21 cellular contexts compared by ENCODE assay signal in genomic region chr4:130333241-130333759, GRCh38.
A peak's percentile ranks its signal among the peaks of the same experiment; 100 is the strongest.
DNase-seq lines count a peak whose midpoint lies in the region; ATAC-seq, FAIRE-seq and TF ChIP-seq lines count a peak whose summit lies in the region.
"Had no signal": no experiment of that assay in that cellular context is flagged by ENCODE, and none has a peak within 500 bp of the region (broad histone marks: within the 10 kb centered on the region; RNA-seq: fewer than 3 reads in every experiment).

No MANE protein-coding gene starts in this region.

- TF ChIP-seq RAD21 in A549 (conservative IDR thresholded peaks at IDR 0.05 in 1 of 2, IDR thresholded peaks at IDR 0.05 in 1 of 2): no peak
- no peak for TF ChIP-seq RAD21 in IMR-90 (IDR thresholded peaks at IDR 0.05; ENCODE audit: low read length)
- no peak for TF ChIP-seq RAD21 in H1 (IDR thresholded peaks at IDR 0.05 in 1 of 2, conservative IDR thresholded peaks at IDR 0.05 in 1 of 2; ENCODE audit: low read depth in 2 of 2, low read length in 2 of 2)
- TF ChIP-seq RAD21 in neural cell (conservative IDR thresholded peaks at IDR 0.05): no peak

- intact Hi-C loops in IMR-90 (cut with micrococcal nuclease): no loop called here

- H4K5ac ChIP-seq in IMR-90 (ENCODE audit: low read depth, low read length): no peak overlapping the region
- H4K5ac ChIP-seq in H1 (ENCODE audit: insufficient read length, low read depth, low read length): no peak overlapping the region

- H2AFZ ChIP-seq in IMR-90 (replicated peaks; ENCODE audit: low read length, poor library complexity) (no peak overlapping the region), H1 (ENCODE audit: low read length) (no peak overlapping the region), neural cell (ENCODE audit: low read depth, low read length) (no peak overlapping the region)
- H2AFZ ChIP-seq: GM23248 had no signal

- no TSS peak for BruUV-seq in IMR-90 (replicated peaks; lab: Mats Ljungman, UMichigan)

- CTCF ChIA-PET in A549 (lab: Yijun Ruan, JAX) (no interaction called here), IMR-90 (lab: Yijun Ruan, JAX) (no interaction called here), H1 (lab: Charles Lee; ENCODE audit: partially characterized antibody) (no interaction called here)

- H3K56ac ChIP-seq in IMR-90 (ENCODE audit: extremely low read depth, insufficient read depth, low read length) (no peak overlapping the region), H1 (replicated peaks; ENCODE audit: insufficient read length, low read depth, low read length) (no peak overlapping the region)

- H3K4me2 ChIP-seq in A549 (no peak overlapping the region), IMR-90 (ENCODE audit: low read depth, low read length) (no peak overlapping the region), H1 (ENCODE audit: insufficient read depth in 1 of 2, low read depth in 2 of 2, low read length in 2 of 2) (no peak overlapping the region), neural cell (ENCODE audit: low read length) (no peak overlapping the region)
- H3K4me2 ChIP-seq: BLaER1 had no signal

- no peak overlapping the region for H2BK5ac ChIP-seq in IMR-90 (ENCODE audit: low read depth, low read length, poor library complexity, severe bottlenecking)
- H2BK5ac ChIP-seq in H1 (ENCODE audit: low read depth, low read length): no peak overlapping the region

- no peak overlapping the region for H4K91ac ChIP-seq in IMR-90 (ENCODE audit: insufficient read depth, low read depth, low read length)
- H4K91ac ChIP-seq in H1 (replicated peaks; ENCODE audit: insufficient read length, low read length): no peak overlapping the region

- H2BK20ac ChIP-seq in IMR-90 (ENCODE audit: low read depth, low read length): no peak overlapping the region
- H2BK20ac ChIP-seq in H1 (ENCODE audit: low read length): no peak overlapping the region

- H3K27ac ChIP-seq in A549 (no peak overlapping the region), IMR-90 (ENCODE audit: insufficient read depth, low read length) (no peak overlapping the region), H1 (ENCODE audit: low read depth, low read length) (no peak overlapping the region), neural cell (ENCODE audit: low read length) (no peak overlapping the region), gastroesophageal sphincter (no peak overlapping the region)
- H3K27ac ChIP-seq: BLaER1, C4-2B, GM23248 had no signal

- no peaks in the 10 kb centered on the region for H3K9me1 ChIP-seq in IMR-90 (ENCODE audit: insufficient read depth, low read length)

- no peaks in the 10 kb centered on the region for H3K9me2 ChIP-seq in neural cell (ENCODE audit: insufficient read depth, low read length)

- WGBS in A549 (ENCODE audit: missing lambda C conversion rate): 35% methylated on average over 4 of the region's 4 CpGs
- 83% methylated on average over 2 of the region's 4 CpGs; no CpG with 5 or more reads in 1 of the 2 experiments for WGBS in IMR-90 (ENCODE audit: extremely low coverage in 2 of 2, insufficient read length in 1 of 2), 2 experiments
- WGBS in H1 (ENCODE audit: extremely low coverage in 1 of 2, insufficient coverage in 1 of 2, insufficient read length in 1 of 2, insufficient replicate concordance in 2 of 2, low coverage in 1 of 2, low lambda C conversion rate in 2 of 2, missing lambda C conversion rate in 1 of 2), 2 experiments: 52% methylated on average over 4 of the region's 4 CpGs; no CpG with 5 or more reads in 1 of the 2 experiments
- WGBS in gastroesophageal sphincter (ENCODE audit: low coverage in 1 of 2), 2 donors: 73 to 79% methylated on average over 4 of the region's 4 CpGs

- FAIRE-seq in A549 (lab: Jason Lieb, UNC) (no peak), H1 (lab: Jason Lieb, UNC) (no peak)
- FAIRE-seq: G401.6, GM12892, H54 had no signal

- H3K4ac ChIP-seq in IMR-90 (ENCODE audit: low read depth, low read length): no peak overlapping the region
- no peak overlapping the region for H3K4ac ChIP-seq in H1 (replicated peaks; ENCODE audit: insufficient read length, low read depth, low read length)

- no peaks in the 10 kb centered on the region for H3K4me1 ChIP-seq in A549
- no peaks in the 10 kb centered on the region for H3K4me1 ChIP-seq in IMR-90 (ENCODE audit: control insufficient read depth, insufficient read depth, low read length)
- no peaks in the 10 kb centered on the region; a peak in 2 of 7 replicates for H3K4me1 ChIP-seq in H1 (replicated peaks in 1 of 4; ENCODE audit: control insufficient read depth in 3 of 4, insufficient read depth in 4 of 4, low read length in 3 of 4)
- no peaks in the 10 kb centered on the region for H3K4me1 ChIP-seq in gastroesophageal sphincter
- H3K4me1 ChIP-seq: BLaER1, Caco-2 had no signal

- no peak overlapping the region for H3K4me3 ChIP-seq in A549
- H3K4me3 ChIP-seq in IMR-90 (ENCODE audit: insufficient read depth, low read depth, low read length): no peak overlapping the region
- no peak overlapping the region for H3K4me3 ChIP-seq in H1 (ENCODE audit: extremely low read depth in 1 of 4, insufficient read depth in 2 of 4, low read depth in 3 of 4, low read length in 4 of 4)
- H3K4me3 ChIP-seq in neural cell (ENCODE audit: low read length): no peak overlapping the region
- no peak overlapping the region for H3K4me3 ChIP-seq in gastroesophageal sphincter
- H3K4me3 ChIP-seq: BLaER1, GM23248, HAP-1 had no signal

- H3K36me3 ChIP-seq in IMR-90 (ENCODE audit: control insufficient read depth, insufficient read depth, low read length): no peaks in the 10 kb centered on the region
- H3K36me3 ChIP-seq in H1 (ENCODE audit: control insufficient read depth in 2 of 4, insufficient read depth in 4 of 4, low read length in 3 of 4): no peaks in the 10 kb centered on the region
- H3K36me3 ChIP-seq in neural cell (ENCODE audit: insufficient read depth, low read length): no peaks in the 10 kb centered on the region
- H3K36me3 ChIP-seq in gastroesophageal sphincter: no peaks in the 10 kb centered on the region
- H3K36me3 ChIP-seq: BLaER1, HAP-1 had no signal

- POLR2A ChIA-PET in A549 (lab: Yijun Ruan, JAX): no interaction called here
- POLR2A ChIA-PET in IMR-90 (lab: Charles Lee; ENCODE audit: unreplicated experiment): no interaction called here
- POLR2A ChIA-PET in H1 (lab: Charles Lee; ENCODE audit: partially characterized antibody): no interaction called here

- dilution Hi-C loops in IMR-90 (cut with HindIII; ENCODE audit: low sequenced_read_pairs, unreplicated experiment): no loop called here

- H3K14ac ChIP-seq in IMR-90 (replicated peaks; ENCODE audit: low read depth, low read length) (no peak overlapping the region), H1 (ENCODE audit: insufficient read length) (no peak overlapping the region)

- H2BK120ac ChIP-seq in IMR-90 (ENCODE audit: low read depth, low read length): no peak overlapping the region
- no peak overlapping the region for H2BK120ac ChIP-seq in H1 (replicated peaks; ENCODE audit: low read depth, low read length)

- H2BK15ac ChIP-seq in IMR-90 (ENCODE audit: low read depth, low read length) (no peak overlapping the region), H1 (ENCODE audit: low read length) (no peak overlapping the region)

- H4K8ac ChIP-seq in IMR-90 (ENCODE audit: low read depth in 2 of 2, low read length in 2 of 2) (no peak overlapping the region), H1 (ENCODE audit: extremely low read depth, insufficient read depth, low read length) (no peak overlapping the region)

- no peak overlapping the region for H2AK9ac ChIP-seq in IMR-90 (replicated peaks; ENCODE audit: low read depth, low read length, poor library complexity)

- H3K79me1 ChIP-seq in IMR-90 (ENCODE audit: low read depth in 1 of 2, low read length in 2 of 2) (no peaks in the 10 kb centered on the region), H1 (ENCODE audit: low read depth, low read length) (no peaks in the 10 kb centered on the region)

- no peak for TF ChIP-seq POLR2A in A549 (IDR thresholded peaks at IDR 0.05; ENCODE audit: low read length)
- no peak for TF ChIP-seq POLR2A in IMR-90 (IDR thresholded peaks at IDR 0.05; ENCODE audit: low read depth, low read length)
- TF ChIP-seq POLR2A in H1 (IDR thresholded peaks at IDR 0.05; ENCODE audit: control extremely low read depth in 1 of 2, low read depth in 2 of 2, low read length in 2 of 2): no peak
- TF ChIP-seq POLR2A in gastroesophageal sphincter (IDR thresholded peaks at IDR 0.05): no peak

- H2AK5ac ChIP-seq in IMR-90 (ENCODE audit: low read depth, low read length) (no peak overlapping the region), H1 (ENCODE audit: low read depth, low read length) (no peak overlapping the region)

- no peak for TF ChIP-seq EP300 in A549 (IDR thresholded peaks at IDR 0.05)
- no peak for TF ChIP-seq EP300 in H1 (IDR thresholded peaks at IDR 0.05; ENCODE audit: borderline replicate concordance in 1 of 2, low read depth in 2 of 2, low read length in 2 of 2)
- TF ChIP-seq EP300 in neural cell (conservative IDR thresholded peaks at IDR 0.05; ENCODE audit: poor library complexity, severe bottlenecking): peak; percentile 93
- no peak for TF ChIP-seq EP300 in gastroesophageal sphincter (IDR thresholded peaks at IDR 0.05)

- DNase-seq in A549 (ENCODE audit: low read depth in 1 of 2, low spot score in 1 of 2): no peak
- DNase-seq in IMR-90: no peak
- no peak for DNase-seq in H1 (ENCODE audit: low read depth in 1 of 2, low spot score in 2 of 2)
- DNase-seq in NCI-H1930 (lab: John Stamatoyannopoulos, UW): no peak
- DNase-seq: 8988T; Caco-2; CD4-positive, CD25-positive, alpha-beta regulatory T cell; CD8-positive, alpha-beta T cell; DMS153; DND-41; GM23248; HFFc6 had no signal

- no peak overlapping the region for H3K9ac ChIP-seq in IMR-90 (ENCODE audit: low read depth, low read length)
- H3K9ac ChIP-seq in H1 (replicated peaks in 1 of 4; ENCODE audit: extremely low read depth in 1 of 4, low read depth in 3 of 4, low read length in 3 of 4): no peak overlapping the region
- no peak overlapping the region for H3K9ac ChIP-seq in neural cell (ENCODE audit: low read length)
- H3K9ac ChIP-seq: BLaER1, GM23248 had no signal

- H4K20me1 ChIP-seq in IMR-90 (ENCODE audit: insufficient read depth, low read length): no peaks in the 10 kb centered on the region
- H4K20me1 ChIP-seq in H1 (replicated peaks in 1 of 2; ENCODE audit: control insufficient read depth in 1 of 2, insufficient read depth in 2 of 2, low read length in 2 of 2): no peaks in the 10 kb centered on the region
- no peaks in the 10 kb centered on the region for H4K20me1 ChIP-seq in neural cell (ENCODE audit: insufficient read depth)
- H4K20me1 ChIP-seq: BLaER1 had no signal

- H3K79me2 ChIP-seq in H1 (ENCODE audit: control insufficient read depth in 1 of 2, insufficient read depth in 2 of 2, low read length in 2 of 2): no peaks in the 10 kb centered on the region
- H3K79me2 ChIP-seq in neural cell (replicated peaks; ENCODE audit: insufficient read depth, low read length): no peaks in the 10 kb centered on the region

- in situ Hi-C loops in IMR-90 (cut with MboI; ENCODE audit: low sequenced_read_pairs): no loop called here

- ATAC-seq in A549 (no peak), IMR-90 (ENCODE audit: low read depth) (no peak), HG03139 (IDR thresholded peaks at IDR 0.05; ENCODE audit: unreplicated experiment) (no peak), gastroesophageal sphincter (no peak)
- ATAC-seq: CD8-positive, alpha-beta T cell had no signal

- H3K23me2 ChIP-seq in H1 (ENCODE audit: low read depth, low read length): no peaks in the 10 kb centered on the region

- H3K23ac ChIP-seq in IMR-90 (ENCODE audit: low read depth, low read length): no peak overlapping the region
- no peak overlapping the region for H3K23ac ChIP-seq in H1 (ENCODE audit: insufficient read length)

- H3K27me3 ChIP-seq in IMR-90 (ENCODE audit: control insufficient read depth, insufficient read depth, low read length) (no peaks in the 10 kb centered on the region), H1 (replicated peaks in 1 of 4; ENCODE audit: control insufficient read depth in 3 of 4, extremely low read depth in 1 of 4, insufficient read depth in 3 of 4, low read length in 3 of 4) (peaks cover 0 to 1% (median 0%) of the 10 kb centered on the region in 4 experiments; a peak in 1 of 7 replicates), neural cell (ENCODE audit: insufficient read depth, low read depth, low read length) (no peaks in the 10 kb centered on the region), gastroesophageal sphincter (no peaks in the 10 kb centered on the region)
- H3K27me3 ChIP-seq: BLaER1 had no signal

- H3K18ac ChIP-seq in IMR-90 (ENCODE audit: low read depth, low read length) (no peak overlapping the region), H1 (ENCODE audit: extremely low read depth, low read length) (no peak overlapping the region)

- H3K9me3 ChIP-seq in A549 (no peaks in the 10 kb centered on the region), IMR-90 (ENCODE audit: control insufficient read depth, insufficient read depth, low read length) (no peaks in the 10 kb centered on the region), H1 (ENCODE audit: insufficient read depth in 2 of 2, low read depth in 1 of 2, low read length in 1 of 2) (no peaks in the 10 kb centered on the region), neural cell (ENCODE audit: low read length) (no peaks in the 10 kb centered on the region), gastroesophageal sphincter (no peaks in the 10 kb centered on the region)
- H3K9me3 ChIP-seq: BLaER1, Caco-2, HAP-1 had no signal

- H3F3A ChIP-seq in neural cell (ENCODE audit: insufficient read depth, low read length, poor library complexity, severe bottlenecking): no peaks in the 10 kb centered on the region

- no peak overlapping the region for H2BK12ac ChIP-seq in H1 (ENCODE audit: low read depth, low read length)

- no peak for TF ChIP-seq CTCF in A549 (IDR thresholded peaks at IDR 0.05)
- TF ChIP-seq CTCF in IMR-90 (conservative IDR thresholded peaks at IDR 0.05; ENCODE audit: low read depth, low read length): no peak
- no peak for TF ChIP-seq CTCF in H1 (IDR thresholded peaks at IDR 0.05; ENCODE audit: control extremely low read depth in 1 of 3, insufficient read depth in 1 of 3, low read depth in 1 of 3, low read length in 3 of 3)
- TF ChIP-seq CTCF in neural cell (IDR thresholded peaks at IDR 0.05; ENCODE audit: poor library complexity, severe bottlenecking): no peak
- TF ChIP-seq CTCF in gastroesophageal sphincter (IDR thresholded peaks at IDR 0.05): no peak

Comparison
In these comparisons a context has a peak if more than half of its experiments do, and no peak if none do; other contexts are left out.
1. Of the 18 proteins assayed by ChIP-seq in both H1 and A549: peak only in H1: none; only in A549: none; in both: MAFK; in neither: 17.